ENCODE assay signal across 8 cellular contexts in genomic region chr5:151123897-151124751, GRCh38. TPM values are rescaled to one million over a fixed set of nuclear protein-coding genes. Genes with fewer than 3 reads are reported as not detected.
A peak's percentile ranks its signal among the peaks of the same experiment; 100 is the strongest.
DNase-seq lines count a peak whose midpoint lies in the region; ATAC-seq, FAIRE-seq and TF ChIP-seq lines count a peak whose summit lies in the region.

No MANE protein-coding gene starts in this region.

- peaks cover 6 to 18% of the 10 kb centered on the region in 2 donors for H3K4me1 ChIP-seq in kidney (ENCODE audit: control insufficient read depth in 1 of 2, insufficient read depth in 1 of 2, low read depth in 1 of 2, low read length in 2 of 2)
- peaks cover 0 to 12% (median 0%) of the 10 kb centered on the region in 4 donors for H3K4me1 ChIP-seq in transverse colon

- peaks cover 37 to 47% of the 10 kb centered on the region in 2 donors for H3K36me3 ChIP-seq in kidney (ENCODE audit: control insufficient read depth in 1 of 2, insufficient read depth in 2 of 2, low read length in 2 of 2)
- H3K36me3 ChIP-seq in transverse colon = peaks cover 0 to 12% (median 5%) of the 10 kb centered on the region in 4 donors

- no peak overlapping the region for H3K4me3 ChIP-seq in kidney (ENCODE audit: low read length in 2 of 2)
- no peak overlapping the region for H3K4me3 ChIP-seq in transverse colon

- H3K9ac ChIP-seq in kidney (ENCODE audit: low read length in 2 of 2) = no peak overlapping the region

- no peaks in the 10 kb centered on the region for H3K9me3 ChIP-seq in kidney (ENCODE audit: control insufficient read depth in 1 of 2, low read length in 2 of 2)
- no peaks in the 10 kb centered on the region for H3K9me3 ChIP-seq in transverse colon

- no peak for TF ChIP-seq POLR2A in transverse colon (IDR thresholded peaks at IDR 0.05)

- DNase-seq in GM13976 (ENCODE audit: low spot score) = peak; percentile 87
- DNase-seq in HK-2 (ENCODE audit: unreplicated experiment) = peak; percentile 20
- DNase-seq in activated T-cell treated with anti-CD3 and anti-CD28 coated beads, Interleukin-2, amount 50 U/mL, for 48 hours = peak; percentile 73 to 77
- peak; percentile 88 for DNase-seq in kidney
- peak; percentile 70 for DNase-seq in transverse colon
- no peak for DNase-seq in DMS114 treated with DMSO at 0.1 percent for 48 hours (lab: John Stamatoyannopoulos, UW; ENCODE audit: unreplicated experiment)
- no peak for DNase-seq in D721Med (ENCODE audit: insufficient read length, low spot score)

- H3K27me3 ChIP-seq in transverse colon = no peaks in the 10 kb centered on the region

- WGBS in transverse colon (ENCODE audit: low coverage in 1 of 2), 2 donors = 58 to 68% methylated on average over 5 to 17 of the region's 17 CpGs

- FAIRE-seq in kidney (lab: Jason Lieb, UNC) = no peak
- no peak for FAIRE-seq in D721Med (lab: Jason Lieb, UNC)

- TF ChIP-seq EP300 in transverse colon (IDR thresholded peaks at IDR 0.05; ENCODE audit: low read depth) = no peak

- TF ChIP-seq CTCF in GM13976 (IDR thresholded peaks at IDR 0.05; ENCODE audit: borderline replicate concordance, control extremely low read depth, extremely low read depth, insufficient read depth, missing control alignments) (no peak), kidney (IDR thresholded peaks at IDR 0.05; ENCODE audit: borderline replicate concordance, extremely low read depth, insufficient read depth) (no peak), transverse colon (IDR thresholded peaks at IDR 0.05) (no peak), D721Med (IDR thresholded peaks at IDR 0.05; ENCODE audit: insufficient read depth, missing control alignments) (no peak)

- ATAC-seq in GM21526 (IDR thresholded peaks at IDR 0.05; ENCODE audit: low FRiP score, unreplicated experiment) = peak; percentile 87

- in situ Hi-C loops in GM13976 (cut with MboI; ENCODE audit: low sequenced_read_pairs, unreplicated experiment) (no loop called here), transverse colon (cut with MboI; ENCODE audit: low pct_ligation_motif_present in 1 of 4, low pct_unique_long_range_greater_than_20kb in 1 of 4, low sequenced_read_pairs in 3 of 4) (loop anchor here in 2 of 4 donors (5.0 kb wide), 1 partner anchor 38 kb away; no protein-coding TSS in a partner anchor)

- H3K27ac ChIP-seq in kidney (ENCODE audit: low read depth in 2 of 2, low read length in 2 of 2) = no peak overlapping the region
- H3K27ac ChIP-seq in transverse colon = peak overlapping the region; percentile 30 to 48 (median 32)

- intact Hi-C loops in kidney (cut with DNase I) (no loop called here), transverse colon (cut with DNase I; ENCODE audit: low total_unique reads) (no loop called here)

RNA-seq across cellular contexts. Expression of gene ANXA6, which starts 33.5 kb away (rescaled TPM):
- 107 TPM for total RNA-seq in kidney
- polyA plus RNA-seq in kidney (ENCODE audit: insufficient read depth, low read depth, low replicate concordance) = 183 TPM
- 10 to 100 TPM; 19.1 to 79.0 (median 55.3) TPM for total RNA-seq in transverse colon

RNA-seq across cellular contexts. Expression of gene TNIP1, which starts 43.3 kb away (rescaled TPM):
- total RNA-seq in kidney (132 TPM), transverse colon (100 to 1,000 TPM in 3 of 4 donors, 10 to 100 TPM in 1; 63.9 to 296 (median 223) TPM)
- polyA plus RNA-seq in kidney (ENCODE audit: insufficient read depth, low read depth, low replicate concordance) = 109 TPM

Comparison
In these comparisons a context has a peak if more than half of its experiments do, and no peak if none do; other contexts are left out.
1. DNase-seq: peak in GM13976 (single experiment), HK-2 (single experiment), activated T-cell treated with anti-CD3 and anti-CD28 coated beads, Interleukin-2, amount 50 U/mL, for 48 hours (2 of 2), kidney (single experiment) and transverse colon (single experiment); none in DMS114 treated with DMSO at 0.1 percent for 48 hours (single experiment) and D721Med (single experiment).
2. H3K27ac ChIP-seq: peak in transverse colon (4 of 4); none in kidney (0 of 2).